25 cellular contexts compared by ENCODE assay signal in genomic region chr17:2703181-2703580, GRCh38. TPM values are rescaled to one million over a fixed set of nuclear protein-coding genes. Genes with fewer than 3 reads are reported as not detected.
DNase-seq lines count a peak whose midpoint lies in the region; ATAC-seq and TF ChIP-seq lines count a peak whose summit lies in the region.
"Had no signal": no experiment of that assay in that cellular context is flagged by ENCODE, and none has a peak within 500 bp of the region (broad histone marks: within the 10 kb centered on the region; RNA-seq: fewer than 3 reads in every experiment).

No MANE protein-coding gene starts in this region.

- 90 to 91% methylated on average over 20 of the region's 20 CpGs for WGBS in aorta, 2 donors

- H3K27ac Mint-ChIP-seq in T-helper 17 cell, result no peak overlapping the region
- H3K27ac Mint-ChIP-seq: activated naive CD4-positive, alpha-beta T cell treated with anti-CD3 and anti-CD28 coated beads, Interleukin-2, amount 50 U/mL, for 24 hours; mesothelial cell of epicardium; stimulated activated effector memory CD8-positive, alpha-beta T cell treated with anti-CD3 and anti-CD28 coated beads, Interleukin-12 subunit alpha, Interleukin-12 subunit beta, amount 100 ng/mL, for 72 hours had no signal

- no peak overlapping the region for H3K4me3 Mint-ChIP-seq in T-helper 17 cell
- H3K4me3 Mint-ChIP-seq: activated naive CD4-positive, alpha-beta T cell treated with anti-CD3 and anti-CD28 coated beads, Interleukin-2, amount 50 U/mL, for 24 hours; mesothelial cell of epicardium; stimulated activated effector memory CD8-positive, alpha-beta T cell treated with anti-CD3 and anti-CD28 coated beads, Interleukin-12 subunit alpha, Interleukin-12 subunit beta, amount 100 ng/mL, for 72 hours had no signal

- H3K36me3 ChIP-seq in RWPE2 (ENCODE audit: low read depth) (peaks cover 55% of the 10 kb centered on the region), lower lobe of right lung (peaks cover 63% of the 10 kb centered on the region), aorta (ENCODE audit: control insufficient read depth in 1 of 2, insufficient read depth in 2 of 2, low read length in 1 of 2) (peaks cover 0 to 12% of the 10 kb centered on the region in 2 donors)

- no peaks in the 10 kb centered on the region for H3K36me3 Mint-ChIP-seq in T-helper 17 cell (ENCODE audit: low read depth)
- H3K36me3 Mint-ChIP-seq: activated naive CD4-positive, alpha-beta T cell treated with anti-CD3 and anti-CD28 coated beads, Interleukin-2, amount 50 U/mL, for 24 hours; mesothelial cell of epicardium had no signal

- H3K27me3 Mint-ChIP-seq in T-helper 17 cell, result no peaks in the 10 kb centered on the region
- H3K27me3 Mint-ChIP-seq: activated naive CD4-positive, alpha-beta T cell treated with anti-CD3 and anti-CD28 coated beads, Interleukin-2, amount 50 U/mL, for 24 hours; CD8-positive, alpha-beta memory T cell had no signal

- no peak overlapping the region for H3K27ac ChIP-seq in RWPE2 (ENCODE audit: poor library complexity, severe bottlenecking)
- H3K27ac ChIP-seq in lower lobe of right lung, result no peak overlapping the region
- H3K27ac ChIP-seq in aorta (ENCODE audit: low read depth in 1 of 2, low read length in 2 of 2), result no peak overlapping the region
- H3K27ac ChIP-seq: neutrophil, SK-N-MC, transverse colon had no signal

- no peak for TF ChIP-seq CTCF in RWPE2 (IDR thresholded peaks at IDR 0.05; ENCODE audit: poor library complexity, severe bottlenecking)
- no peak for TF ChIP-seq CTCF in lower lobe of right lung (IDR thresholded peaks at IDR 0.05)

- intact Hi-C loops in left ventricle myocardium superior (cut with micrococcal nuclease), result no loop called here
- intact Hi-C loops in Right ventricle myocardium inferior (cut with DNase I), result no loop called here
- intact Hi-C loops in lower lobe of right lung (cut with DNase I), result no loop called here
- intact Hi-C loops in aorta (cut with DNase I), result no loop called here

- H3K4me1 ChIP-seq in RWPE2 (ENCODE audit: insufficient read depth, poor library complexity, severe bottlenecking), result no peaks in the 10 kb centered on the region
- H3K4me1 ChIP-seq in lower lobe of right lung, result peaks cover 12% of the 10 kb centered on the region
- no peaks in the 10 kb centered on the region for H3K4me1 ChIP-seq in aorta (ENCODE audit: control insufficient read depth in 1 of 2, insufficient read depth in 2 of 2, low read length in 2 of 2)

- no peaks in the 10 kb centered on the region for H3K9me3 ChIP-seq in RWPE2 (ENCODE audit: severe bottlenecking)
- H3K9me3 ChIP-seq in lower lobe of right lung, result no peaks in the 10 kb centered on the region
- H3K9me3 ChIP-seq in aorta (ENCODE audit: control insufficient read depth, low read length), result no peaks in the 10 kb centered on the region
- H3K9me3 ChIP-seq in T-helper 17 cell (ENCODE audit: control insufficient read depth, low read length, poor library complexity, severe bottlenecking), result no peaks in the 10 kb centered on the region
- H3K9me3 ChIP-seq: neutrophil, psoas muscle, transverse colon had no signal

- H3K4me1 Mint-ChIP-seq in T-helper 17 cell, result peaks cover 10% of the 10 kb centered on the region
- H3K4me1 Mint-ChIP-seq: mesothelial cell of epicardium had no signal

- peak; percentile 32 for DNase-seq in left ventricle myocardium superior
- no peak for DNase-seq in Right ventricle myocardium inferior (ENCODE audit: missing footprints)
- DNase-seq in RWPE2 (ENCODE audit: low spot score), result peak; percentile 61
- DNase-seq in lower lobe of right lung, result peak; percentile 45
- peak; percentile 38 to 67 for DNase-seq in aorta
- DNase-seq in T-helper 17 cell, result no peak
- no peak for DNase-seq in NCI-H1436 treated with DMSO at 0.1 percent for 48 hours (lab: John Stamatoyannopoulos, UW)
- DNase-seq in NCI-H2081 (lab: John Stamatoyannopoulos, UW), result no peak
- DNase-seq: activated CD4-positive, alpha-beta T cell treated with anti-CD3 and anti-CD28 coated beads, Interleukin-2, amount 50 U/mL, for 48 hours; activated CD4-positive, CD25-positive, alpha-beta regulatory T cell treated with anti-CD3 and anti-CD28 coated beads, Interleukin-2, amount 50 U/mL, for 72 hours; amygdala; CD8-positive, alpha-beta memory T cell; KG1; NCI-H1436; transverse colon had no signal

- H3K4me3 ChIP-seq in RWPE2 (ENCODE audit: severe bottlenecking) (no peak overlapping the region), lower lobe of right lung (no peak overlapping the region), aorta (ENCODE audit: low read length in 2 of 2) (no peak overlapping the region)
- H3K4me3 ChIP-seq: psoas muscle, SK-N-MC, transverse colon had no signal

- ATAC-seq in left ventricle myocardium superior, result no peak
- no peak for ATAC-seq in Right ventricle myocardium inferior
- no peak for ATAC-seq in RWPE2 (ENCODE audit: low read depth)
- no peak for ATAC-seq in lower lobe of right lung
- ATAC-seq in aorta (ENCODE audit: low FRiP score), result no peak
- ATAC-seq in T-helper 17 cell, result no peak
- ATAC-seq: psoas muscle; stimulated activated effector memory CD8-positive, alpha-beta T cell treated with anti-CD3 and anti-CD28 coated beads, Interleukin-12 subunit alpha, Interleukin-12 subunit beta, amount 100 ng/mL, for 72 hours had no signal

- H3K27me3 ChIP-seq in RWPE2 (ENCODE audit: insufficient read depth, poor library complexity, severe bottlenecking), result no peaks in the 10 kb centered on the region
- no peaks in the 10 kb centered on the region for H3K27me3 ChIP-seq in lower lobe of right lung (ENCODE audit: low read depth)
- no peaks in the 10 kb centered on the region for H3K27me3 ChIP-seq in aorta (ENCODE audit: control insufficient read depth in 1 of 2, insufficient read depth in 2 of 2, low read length in 1 of 2)
- H3K27me3 ChIP-seq: neutrophil, transverse colon had no signal

RNA-seq across cellular contexts. Expression of gene CLUH, which starts 8.4 kb away (rescaled TPM):
- 205 TPM for total RNA-seq in left ventricle myocardium superior
- total RNA-seq in Right ventricle myocardium inferior, result 180 TPM
- 48.8 TPM for total RNA-seq in lower lobe of right lung
- total RNA-seq in aorta, result 10 to 100 TPM; 33.5 to 35.1 TPM
- 10 to 100 TPM; 17.3 to 23.6 TPM for polyA plus RNA-seq in aorta
- 10 to 100 TPM; 55.2 to 68.6 TPM for total RNA-seq in T-helper 17 cell

RNA-seq across cellular contexts. Expression of gene CCDC92B, which starts 46.3 kb away (rescaled TPM):
- total RNA-seq in left ventricle myocardium superior (0.12 TPM), Right ventricle myocardium inferior (0.16 TPM), lower lobe of right lung (0.12 TPM), aorta (under 1 TPM in 1 of 2 donors, not detected in 1; 0.18 TPM), T-helper 17 cell (under 1 TPM; 0.13 to 0.37 TPM)
- not detected for polyA plus RNA-seq in aorta
- total RNA-seq: H4, NCI-H460, RPMI7951 had no signal
- polyA plus RNA-seq: AG04450; CD8-positive, alpha-beta memory T cell had no signal

Comparison
In these comparisons a context has a peak if more than half of its experiments do, and no peak if none do; other contexts are left out.
1. DNase-seq: peak in left ventricle myocardium superior (single experiment), RWPE2 (single experiment), lower lobe of right lung (single experiment) and aorta (2 of 2); none in Right ventricle myocardium inferior (single experiment), T-helper 17 cell (0 of 3), NCI-H1436 treated with DMSO at 0.1 percent for 48 hours (single experiment) and NCI-H2081 (0 of 2).